ENCODE assay signal across 17 cellular contexts in genomic region chr3:40465456-40465855, GRCh38. TPM values are rescaled to one million over a fixed set of nuclear protein-coding genes. Genes with fewer than 3 reads are reported as not detected.
A peak's percentile ranks its signal among the peaks of the same experiment; 100 is the strongest.
DNase-seq lines count a peak whose midpoint lies in the region; ATAC-seq, FAIRE-seq and TF ChIP-seq lines count a peak whose summit lies in the region.
"Had no signal": no experiment of that assay in that cellular context is flagged by ENCODE, and none has a peak within 500 bp of the region (broad histone marks: within the 10 kb centered on the region; RNA-seq: fewer than 3 reads in every experiment).

No MANE protein-coding gene starts in this region.

- WGBS in H9 (ENCODE audit: extremely low coverage, insufficient read length, low lambda C conversion rate): no CpG with 5 or more reads among the region's 2 CpGs
- no CpG with 5 or more reads among the region's 2 CpGs for WGBS in neuronal stem cell (ENCODE audit: extremely low coverage in 2 of 2, insufficient read length in 2 of 2, insufficient replicate concordance in 1 of 2), 2 donors

- CTCF ChIA-PET in activated CD4-positive, alpha-beta T cell treated with anti-CD3 and anti-CD28 coated beads for 36 hours (lab: Charles Lee): interaction anchor here (0.9 kb wide), 1 partner anchor 10 kb away, joined by 3 read pairs; no protein-coding TSS in a partner anchor

- intact Hi-C loops in activated CD4-positive, alpha-beta T cell treated with anti-CD3 and anti-CD28 coated beads for 36 hours (cut with DNase I, micrococcal nuclease): no loop called here
- intact Hi-C loops in kidney (cut with DNase I): no loop called here

- H3K27me3 Mint-ChIP-seq in activated CD4-positive, alpha-beta T cell treated with anti-CD3 and anti-CD28 coated beads for 36 hours: no peaks in the 10 kb centered on the region
- no peaks in the 10 kb centered on the region for H3K27me3 Mint-ChIP-seq in H9 (ENCODE audit: low read depth)
- no peaks in the 10 kb centered on the region for H3K27me3 Mint-ChIP-seq in activated naive CD8-positive, alpha-beta T cell treated with anti-CD3 and anti-CD28 coated beads for 36 hours
- H3K27me3 Mint-ChIP-seq: central memory CD8-positive, alpha-beta T cell had no signal

- DNase-seq in activated CD4-positive, alpha-beta T cell treated with anti-CD3 and anti-CD28 coated beads for 36 hours: no peak
- no peak for DNase-seq in activated CD4-positive, alpha-beta T cell treated with anti-CD3 and anti-CD28 coated beads, Interleukin-2, amount 50 U/mL, for 48 hours
- DNase-seq in H9: no peak
- DNase-seq in activated naive CD8-positive, alpha-beta T cell treated with anti-CD3 and anti-CD28 coated beads for 36 hours: no peak
- no peak for DNase-seq in neuronal stem cell (ENCODE audit: low spot score)
- no peak for DNase-seq in kidney
- DNase-seq: GM23248, heart right ventricle, IMR-90, NCI-H1930, NCI-H526, OCI-M1 had no signal

- no peaks in the 10 kb centered on the region for H3K27me3 ChIP-seq in H9 (ENCODE audit: insufficient read depth, low read length)
- H3K27me3 ChIP-seq in neuronal stem cell (ENCODE audit: control insufficient read depth in 3 of 3, insufficient read depth in 3 of 3, low read depth in 1 of 3, low read length in 3 of 3): no peaks in the 10 kb centered on the region
- H3K27me3 ChIP-seq: heart right ventricle had no signal

- H3K23ac ChIP-seq in H9 (ENCODE audit: insufficient read length, low read depth, low read length) (no peak overlapping the region), neuronal stem cell (ENCODE audit: low read depth, low read length, poor library complexity) (no peak overlapping the region)

- POLR2A ChIA-PET in activated CD4-positive, alpha-beta T cell treated with anti-CD3 and anti-CD28 coated beads for 36 hours (lab: Charles Lee): interaction anchor here (1.0 kb wide), 1 partner anchor 12 kb away, joined by 3 read pairs; the partner anchor contains the start of gene ZNF619

- H4K91ac ChIP-seq in H9 (ENCODE audit: insufficient read length, low read depth, low read length) (no peak overlapping the region), neuronal stem cell (ENCODE audit: low read depth, low read length, poor library complexity) (no peak overlapping the region)

- no peaks in the 10 kb centered on the region for H3K9me3 Mint-ChIP-seq in activated CD4-positive, alpha-beta T cell treated with anti-CD3 and anti-CD28 coated beads for 36 hours (ENCODE audit: low read depth)
- H3K9me3 Mint-ChIP-seq in H9: no peaks in the 10 kb centered on the region
- H3K9me3 Mint-ChIP-seq in activated naive CD8-positive, alpha-beta T cell treated with anti-CD3 and anti-CD28 coated beads for 36 hours: no peaks in the 10 kb centered on the region
- H3K9me3 Mint-ChIP-seq: central memory CD8-positive, alpha-beta T cell had no signal

- no peak overlapping the region for H2BK5ac ChIP-seq in H9 (ENCODE audit: insufficient read length, low read length)
- H2BK5ac ChIP-seq in neuronal stem cell (ENCODE audit: low read length): no peak overlapping the region

- H3K9ac ChIP-seq in H9 (ENCODE audit: extremely low read depth, insufficient read length, low read length) (no peak overlapping the region), neuronal stem cell (ENCODE audit: low read depth, low read length, poor library complexity) (no peak overlapping the region), kidney (ENCODE audit: low read length in 2 of 2) (no peak overlapping the region)
- H3K9ac ChIP-seq: GM23248 had no signal

- no peak overlapping the region for H2AFZ ChIP-seq in H9 (ENCODE audit: low read length)
- H2AFZ ChIP-seq in neuronal stem cell (ENCODE audit: low read length): no peak overlapping the region
- H2AFZ ChIP-seq: GM23248 had no signal

- H2BK120ac ChIP-seq in H9 (ENCODE audit: low read depth, low read length, poor library complexity, severe bottlenecking) (no peak overlapping the region), neuronal stem cell (ENCODE audit: low read depth, low read length) (no peak overlapping the region)

- peaks cover 2% of the 10 kb centered on the region for H4K20me1 ChIP-seq in H9 (ENCODE audit: control insufficient read depth, insufficient read depth, insufficient read length)

- ATAC-seq in activated CD4-positive, alpha-beta T cell treated with anti-CD3 and anti-CD28 coated beads for 36 hours: no peak
- ATAC-seq in HG03521 (IDR thresholded peaks at IDR 0.05; ENCODE audit: unreplicated experiment): no peak
- ATAC-seq in GM19035 (IDR thresholded peaks at IDR 0.05; ENCODE audit: unreplicated experiment): no peak
- ATAC-seq: heart right ventricle, sciatic nerve had no signal

- no peak for FAIRE-seq in kidney (lab: Jason Lieb, UNC)
- FAIRE-seq: islet of Langerhans had no signal

- H2BK20ac ChIP-seq in H9 (ENCODE audit: low read depth, low read length, poor library complexity, severe bottlenecking): no peak overlapping the region

- no peak overlapping the region for H3K4ac ChIP-seq in H9 (ENCODE audit: low read depth, low read length)
- no peak overlapping the region for H3K4ac ChIP-seq in neuronal stem cell (ENCODE audit: low read length)

- no peak overlapping the region for H2BK12ac ChIP-seq in H9 (ENCODE audit: insufficient read length, low read depth, low read length)
- no peak overlapping the region for H2BK12ac ChIP-seq in neuronal stem cell (ENCODE audit: low read length)

- no peaks in the 10 kb centered on the region for H3K4me1 ChIP-seq in H9 (ENCODE audit: insufficient read depth, low read length)
- no peaks in the 10 kb centered on the region for H3K4me1 ChIP-seq in neuronal stem cell (ENCODE audit: control insufficient read depth in 2 of 2, insufficient read depth in 1 of 2, low read depth in 1 of 2, low read length in 2 of 2)
- no peaks in the 10 kb centered on the region for H3K4me1 ChIP-seq in kidney (ENCODE audit: control insufficient read depth in 1 of 2, insufficient read depth in 1 of 2, low read depth in 1 of 2, low read length in 2 of 2)

- no peak overlapping the region for H3K56ac ChIP-seq in H9 (ENCODE audit: insufficient read length, low read depth, low read length)

- peaks cover 24% of the 10 kb centered on the region for H3K4me1 Mint-ChIP-seq in activated CD4-positive, alpha-beta T cell treated with anti-CD3 and anti-CD28 coated beads for 36 hours
- peaks cover 8 to 9% of the 10 kb centered on the region in 2 experiments for H3K4me1 Mint-ChIP-seq in H9
- H3K4me1 Mint-ChIP-seq in activated naive CD8-positive, alpha-beta T cell treated with anti-CD3 and anti-CD28 coated beads for 36 hours: peaks cover 31% of the 10 kb centered on the region

- H3K14ac ChIP-seq in H9 (ENCODE audit: insufficient read depth, low read length) (no peak overlapping the region), neuronal stem cell (ENCODE audit: low read length) (peak overlapping the region; percentile 44)

- H3K36me3 Mint-ChIP-seq in activated CD4-positive, alpha-beta T cell treated with anti-CD3 and anti-CD28 coated beads for 36 hours (ENCODE audit: low read depth): peaks cover 52% of the 10 kb centered on the region
- peaks cover 24 to 54% (median 43%) of the 10 kb centered on the region in 3 experiments; a peak in 6 of 7 replicates for H3K36me3 Mint-ChIP-seq in H9 (ENCODE audit: insufficient read depth in 1 of 3, low read depth in 3 of 3)
- peaks cover 43% of the 10 kb centered on the region for H3K36me3 Mint-ChIP-seq in activated naive CD8-positive, alpha-beta T cell treated with anti-CD3 and anti-CD28 coated beads for 36 hours

- no peak overlapping the region for H3K27ac ChIP-seq in H9 (ENCODE audit: insufficient read length, low read depth, low read length)
- no peak overlapping the region for H3K27ac ChIP-seq in neuronal stem cell (replicated peaks; ENCODE audit: low read length)
- no peak overlapping the region for H3K27ac ChIP-seq in kidney (ENCODE audit: low read depth in 2 of 2, low read length in 2 of 2)
- H3K27ac ChIP-seq: GM23248, heart right ventricle had no signal

- H3T11ph ChIP-seq in H9 (ENCODE audit: low read length): no peak overlapping the region

- H3K79me1 ChIP-seq in H9 (ENCODE audit: insufficient read depth, low read depth, low read length, poor library complexity, severe bottlenecking): no peaks in the 10 kb centered on the region
- H3K79me1 ChIP-seq in neuronal stem cell (ENCODE audit: low read depth, low read length): no peaks in the 10 kb centered on the region

- no peaks in the 10 kb centered on the region for H3K23me2 ChIP-seq in H9 (ENCODE audit: insufficient read length, low read depth, low read length, poor library complexity, severe bottlenecking)

- H3K4me3 ChIP-seq in neuronal stem cell (ENCODE audit: low read length in 2 of 2) (no peak overlapping the region), kidney (ENCODE audit: low read length in 2 of 2) (no peak overlapping the region)
- H3K4me3 ChIP-seq: GM23248, heart right ventricle had no signal

- no peak overlapping the region for H4K5ac ChIP-seq in H9 (ENCODE audit: insufficient read length, low read depth, low read length)

- H3K4me3 Mint-ChIP-seq in activated CD4-positive, alpha-beta T cell treated with anti-CD3 and anti-CD28 coated beads for 36 hours: no peak overlapping the region
- H3K4me3 Mint-ChIP-seq in H9: no peak overlapping the region
- H3K4me3 Mint-ChIP-seq in activated naive CD8-positive, alpha-beta T cell treated with anti-CD3 and anti-CD28 coated beads for 36 hours: no peak overlapping the region
- H3K4me3 Mint-ChIP-seq: central memory CD8-positive, alpha-beta T cell had no signal

- H2BK15ac ChIP-seq in H9 (ENCODE audit: low read depth, low read length): no peak overlapping the region
- H2BK15ac ChIP-seq in neuronal stem cell (ENCODE audit: low read length): no peak overlapping the region

- peaks cover 27 to 69% of the 10 kb centered on the region in 2 donors for H3K36me3 ChIP-seq in neuronal stem cell (replicated peaks in 1 of 2; ENCODE audit: control insufficient read depth in 2 of 2, insufficient read depth in 2 of 2, low read length in 2 of 2)
- H3K36me3 ChIP-seq in kidney (ENCODE audit: control insufficient read depth in 1 of 2, insufficient read depth in 2 of 2, low read length in 2 of 2): peaks cover 20 to 27% of the 10 kb centered on the region in 2 donors

- H2AK5ac ChIP-seq in H9 (ENCODE audit: insufficient read length, low read length) (no peak overlapping the region), neuronal stem cell (ENCODE audit: low read depth, low read length) (no peak overlapping the region)

- H3K9me3 ChIP-seq in H9 (ENCODE audit: control insufficient read depth, low read depth, low read length) (no peaks in the 10 kb centered on the region), neuronal stem cell (replicated peaks in 1 of 2; ENCODE audit: control insufficient read depth in 2 of 2, insufficient read depth in 1 of 2, low read depth in 1 of 2, low read length in 2 of 2) (no peaks in the 10 kb centered on the region), kidney (ENCODE audit: control insufficient read depth in 1 of 2, low read length in 2 of 2) (no peaks in the 10 kb centered on the region)
- H3K9me3 ChIP-seq: heart right ventricle had no signal

- H3K4me2 ChIP-seq in H9 (ENCODE audit: insufficient read depth, insufficient read length, low read length) (no peak overlapping the region), neuronal stem cell (ENCODE audit: insufficient read depth, low read length, poor library complexity, severe bottlenecking) (no peak overlapping the region)

- TF ChIP-seq CTCF in H9 (conservative IDR thresholded peaks at IDR 0.05): no peak
- no peak for TF ChIP-seq CTCF in kidney (IDR thresholded peaks at IDR 0.05; ENCODE audit: borderline replicate concordance, extremely low read depth, insufficient read depth)

- peak overlapping the region; percentile 44 for H3K27ac Mint-ChIP-seq in activated CD4-positive, alpha-beta T cell treated with anti-CD3 and anti-CD28 coated beads for 36 hours
- H3K27ac Mint-ChIP-seq in H9: peak overlapping the region; percentile 0 to 72 (median 15); a peak in 6 of 7 replicates
- H3K27ac Mint-ChIP-seq in activated naive CD8-positive, alpha-beta T cell treated with anti-CD3 and anti-CD28 coated beads for 36 hours: peak overlapping the region; percentile 9

- no peak overlapping the region for H4K8ac ChIP-seq in H9 (replicated peaks; ENCODE audit: insufficient read length, low read depth, low read length)
- no peak overlapping the region for H4K8ac ChIP-seq in neuronal stem cell (ENCODE audit: low read depth, low read length)

- no peak overlapping the region for H3K18ac ChIP-seq in H9 (ENCODE audit: insufficient read length, low read depth, low read length)
- H3K18ac ChIP-seq in neuronal stem cell (ENCODE audit: low read length): no peak overlapping the region

- no peaks in the 10 kb centered on the region for H3K79me2 ChIP-seq in H9 (ENCODE audit: insufficient read depth, low read length)

RNA-seq across cellular contexts. Expression of gene RPL14, which starts 8.3 kb away (rescaled TPM):
- 1,000 to 10,000 TPM; 3,053 to 3,976 TPM for total RNA-seq in activated CD4-positive, alpha-beta T cell treated with anti-CD3 and anti-CD28 coated beads for 36 hours
- total RNA-seq in H9 (2021) (2,490 and 2,505 TPM in 2 replicates), kidney (1,497 TPM)
- 1,000 to 10,000 TPM; 3,153 to 3,196 TPM for total RNA-seq in activated naive CD8-positive, alpha-beta T cell treated with anti-CD3 and anti-CD28 coated beads for 36 hours
- polyA plus RNA-seq in neuronal stem cell (2013, experiment 1 of 2): 1,555 TPM
- 1,586 TPM for polyA plus RNA-seq in neuronal stem cell (2013, experiment 2 of 2)
- 778 TPM for polyA plus RNA-seq in kidney (ENCODE audit: insufficient read depth, low read depth, low replicate concordance)

RNA-seq across cellular contexts. Expression of gene ZNF619, which starts 11.5 kb away (rescaled TPM):
- 1 to 10 TPM; 5.6 to 7.0 TPM for total RNA-seq in activated CD4-positive, alpha-beta T cell treated with anti-CD3 and anti-CD28 coated beads for 36 hours
- total RNA-seq in H9 (2021) (4.3 and 4.8 TPM in 2 replicates), kidney (9.0 TPM)
- 1 to 10 TPM; 6.4 to 7.4 TPM for total RNA-seq in activated naive CD8-positive, alpha-beta T cell treated with anti-CD3 and anti-CD28 coated beads for 36 hours
- 5.0 TPM for polyA plus RNA-seq in neuronal stem cell (2013, experiment 1 of 2)
- 5.1 TPM for polyA plus RNA-seq in neuronal stem cell (2013, experiment 2 of 2)
- polyA plus RNA-seq in kidney (ENCODE audit: insufficient read depth, low read depth, low replicate concordance): 1.4 TPM

RNA-seq across cellular contexts. Expression of gene ZNF620, which starts 40.4 kb away (rescaled TPM):
- 1 to 10 TPM; 3.8 to 3.9 TPM for total RNA-seq in activated CD4-positive, alpha-beta T cell treated with anti-CD3 and anti-CD28 coated beads for 36 hours
- 27.1 and 27.5 TPM in 2 replicates for total RNA-seq in H9 (2021)
- 10 to 100 TPM in 1 of 2 experiments, 1 to 10 TPM in 1; 8.5 to 10.1 TPM for total RNA-seq in activated naive CD8-positive, alpha-beta T cell treated with anti-CD3 and anti-CD28 coated beads for 36 hours
- 12.8 TPM for polyA plus RNA-seq in neuronal stem cell (2013, experiment 1 of 2)
- 12.4 TPM for polyA plus RNA-seq in neuronal stem cell (2013, experiment 2 of 2)
- 6.9 TPM for total RNA-seq in kidney
- 2.8 TPM for polyA plus RNA-seq in kidney (ENCODE audit: insufficient read depth, low read depth, low replicate concordance)

RNA-seq across cellular contexts. Expression of gene ZNF621, which starts 59.3 kb away (rescaled TPM):
- total RNA-seq in activated CD4-positive, alpha-beta T cell treated with anti-CD3 and anti-CD28 coated beads for 36 hours: 10 to 100 TPM; 17.8 to 18.7 TPM
- total RNA-seq in H9 (2021) (22.9 and 23.8 TPM in 2 replicates), kidney (25.4 TPM)
- 10 to 100 TPM; 18.3 to 19.6 TPM for total RNA-seq in activated naive CD8-positive, alpha-beta T cell treated with anti-CD3 and anti-CD28 coated beads for 36 hours
- 15.0 TPM for polyA plus RNA-seq in neuronal stem cell (2013, experiment 1 of 2)
- polyA plus RNA-seq in neuronal stem cell (2013, experiment 2 of 2): 15.7 TPM
- polyA plus RNA-seq in kidney (ENCODE audit: insufficient read depth, low read depth, low replicate concordance): 6.9 TPM
